In the genomic region with DNA sequence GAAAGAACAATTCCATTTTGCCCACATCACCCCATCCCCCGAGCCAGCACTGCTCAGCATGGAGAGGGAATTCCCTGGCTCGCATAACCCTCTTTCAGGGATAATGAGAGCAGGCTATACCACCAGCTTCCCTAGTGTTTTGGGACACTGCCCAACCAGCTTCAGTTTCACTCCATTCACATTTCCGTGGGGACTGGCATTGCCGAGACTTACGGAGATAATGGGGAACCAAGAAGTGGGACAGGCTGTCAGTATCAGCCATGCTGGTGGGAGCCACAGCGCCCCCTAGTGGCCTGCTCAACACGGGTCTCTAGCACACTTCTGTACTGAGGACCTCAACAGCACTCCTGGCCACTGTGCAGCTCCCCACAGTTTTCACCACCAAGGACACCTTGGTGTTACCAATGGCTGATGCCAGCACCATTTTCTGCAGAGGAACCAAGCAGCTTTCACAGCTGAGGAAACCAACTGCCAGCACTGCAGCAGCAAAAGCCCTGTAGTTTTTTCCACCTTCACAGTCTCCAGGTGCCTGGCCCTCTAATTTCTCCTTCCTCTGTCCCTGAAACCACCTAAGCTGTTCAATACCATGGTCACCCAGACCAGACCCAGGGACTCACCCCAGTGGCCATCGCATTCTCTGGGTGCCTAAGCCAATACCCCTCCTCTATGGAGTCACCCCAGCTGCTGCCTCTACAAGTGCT, we compare ENCODE assay signal across 8 cellular contexts. TPM values are rescaled to one million over a fixed set of nuclear protein-coding genes. Genes with fewer than 3 reads are reported as not detected.
DNase-seq lines count a peak whose midpoint lies in the region; ATAC-seq and TF ChIP-seq lines count a peak whose summit lies in the region.

No MANE protein-coding gene starts in this region.

- DNase-seq in Daoy (ENCODE audit: low read depth) (peak; percentile 78), OCI-M1 (lab: John Stamatoyannopoulos, UW) (peak; percentile 88), fibroblast of gingiva (ENCODE audit: low read depth) (peak; percentile 24), NCI-H2081 treated with DMSO at 0.1 percent for 48 hours (lab: John Stamatoyannopoulos, UW) (no peak)
- DNase-seq in activated T-cell treated with anti-CD3 and anti-CD28 coated beads, Interleukin-2, amount 50 U/mL, for 1 hour = peak; percentile 81
- peak; percentile 78 to 90 for DNase-seq in stimulated activated effector memory CD8-positive, alpha-beta T cell treated with anti-CD3 and anti-CD28 coated beads, Interleukin-12 subunit alpha, Interleukin-12 subunit beta, amount 100 ng/mL, for 72 hours (ENCODE audit: low spot score in 2 of 2)

- H3K36me3 Mint-ChIP-seq in nephron (ENCODE audit: low read depth) = peaks cover 23% of the 10 kb centered on the region
- no peaks in the 10 kb centered on the region for H3K36me3 Mint-ChIP-seq in stimulated activated effector memory CD8-positive, alpha-beta T cell treated with anti-CD3 and anti-CD28 coated beads, Interleukin-12 subunit alpha, Interleukin-12 subunit beta, amount 100 ng/mL, for 72 hours

- no peak overlapping the region for H3K27ac Mint-ChIP-seq in nephron
- no peak overlapping the region for H3K27ac Mint-ChIP-seq in stimulated activated effector memory CD8-positive, alpha-beta T cell treated with anti-CD3 and anti-CD28 coated beads, Interleukin-12 subunit alpha, Interleukin-12 subunit beta, amount 100 ng/mL, for 72 hours

- no peak overlapping the region for H3K4me3 Mint-ChIP-seq in nephron
- H3K4me3 Mint-ChIP-seq in stimulated activated effector memory CD8-positive, alpha-beta T cell treated with anti-CD3 and anti-CD28 coated beads, Interleukin-12 subunit alpha, Interleukin-12 subunit beta, amount 100 ng/mL, for 72 hours = no peak overlapping the region

- H3K9me3 Mint-ChIP-seq in nephron = peaks cover 15% of the 10 kb centered on the region
- H3K9me3 Mint-ChIP-seq in stimulated activated effector memory CD8-positive, alpha-beta T cell treated with anti-CD3 and anti-CD28 coated beads, Interleukin-12 subunit alpha, Interleukin-12 subunit beta, amount 100 ng/mL, for 72 hours = no peaks in the 10 kb centered on the region

- no peaks in the 10 kb centered on the region for H3K27me3 Mint-ChIP-seq in nephron (ENCODE audit: low read depth)

- peak; percentile 65 to 76 (median 66) for TF ChIP-seq CTCF in nephron (IDR thresholded peaks at IDR 0.05; ENCODE audit: unreplicated experiment in 3 of 3)

- ATAC-seq in HG03439 (IDR thresholded peaks at IDR 0.05; ENCODE audit: unreplicated experiment) = peak; percentile 71
- ATAC-seq in stimulated activated effector memory CD8-positive, alpha-beta T cell treated with anti-CD3 and anti-CD28 coated beads, Interleukin-12 subunit alpha, Interleukin-12 subunit beta, amount 100 ng/mL, for 72 hours = peak; percentile 98

- H3K4me1 Mint-ChIP-seq in nephron = no peaks in the 10 kb centered on the region
- H3K4me1 Mint-ChIP-seq in stimulated activated effector memory CD8-positive, alpha-beta T cell treated with anti-CD3 and anti-CD28 coated beads, Interleukin-12 subunit alpha, Interleukin-12 subunit beta, amount 100 ng/mL, for 72 hours = peaks cover 7% of the 10 kb centered on the region

RNA-seq across cellular contexts. Expression of gene SLC6A16, which starts 23.7 kb away (rescaled TPM):
- total RNA-seq in Daoy (2014; rRNA removed; shearing (Covaris generic)) = not detected in 2 replicates

RNA-seq across cellular contexts. Expression of gene CD37, which starts 33.9 kb away (rescaled TPM):
- total RNA-seq in Daoy (2014; rRNA removed; shearing (Covaris generic)) = not detected in 2 replicates
